In the genomic region with DNA sequence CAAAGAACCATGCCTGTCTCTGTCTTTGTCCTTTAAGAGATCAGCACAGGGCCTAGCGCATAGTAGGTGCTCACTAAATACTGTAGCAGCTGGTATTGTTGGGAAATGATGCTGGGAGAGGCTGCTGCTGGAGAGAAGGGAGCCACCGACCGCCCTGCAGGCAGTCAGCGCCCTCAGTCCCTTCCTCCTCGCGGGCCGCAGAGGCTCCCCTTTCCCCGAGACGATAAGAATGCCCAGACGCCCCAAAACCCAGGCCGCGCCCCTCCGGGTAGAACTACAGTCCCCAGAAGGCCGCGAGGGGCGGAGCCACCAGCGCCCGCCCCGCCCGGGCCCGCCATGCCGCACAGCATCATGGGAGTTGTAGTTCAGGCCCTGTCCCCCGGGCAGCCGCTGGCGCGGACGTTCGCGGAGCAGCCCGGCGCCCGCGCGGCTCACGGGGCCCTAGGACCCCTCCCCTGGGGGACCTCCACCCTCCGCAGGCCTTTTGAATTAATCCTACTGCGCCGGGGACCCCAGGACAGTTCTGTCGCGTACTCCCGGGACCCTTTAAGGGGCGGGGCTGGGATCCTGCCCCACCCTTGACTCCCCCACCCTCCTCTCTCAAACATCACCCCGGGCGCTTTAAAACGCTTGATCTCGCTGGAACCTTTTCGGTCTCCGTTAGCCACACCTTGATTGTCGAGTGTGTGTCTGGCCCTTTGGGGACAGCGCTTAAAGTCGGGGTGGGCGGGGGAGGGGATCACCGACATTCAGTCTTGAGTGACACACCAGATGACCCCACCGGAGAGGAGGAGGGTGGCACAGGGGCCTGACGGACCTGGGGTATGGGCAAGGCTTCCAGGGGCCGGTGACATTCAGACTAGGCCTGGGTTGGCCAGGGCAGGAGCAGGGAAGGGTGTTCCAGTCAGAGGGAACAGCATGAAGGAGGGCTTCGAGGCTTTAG, we compare ENCODE assay signal across 1 cellular context.
TF ChIP-seq lines count a peak whose summit lies in the region.

No MANE protein-coding gene starts in this region.

TF ChIP-seq in HepG2, 621 proteins besides CTCF, POLR2A, EP300 and RAD21 (continued from another document):
- TF ChIP-seq, protein P1, sequence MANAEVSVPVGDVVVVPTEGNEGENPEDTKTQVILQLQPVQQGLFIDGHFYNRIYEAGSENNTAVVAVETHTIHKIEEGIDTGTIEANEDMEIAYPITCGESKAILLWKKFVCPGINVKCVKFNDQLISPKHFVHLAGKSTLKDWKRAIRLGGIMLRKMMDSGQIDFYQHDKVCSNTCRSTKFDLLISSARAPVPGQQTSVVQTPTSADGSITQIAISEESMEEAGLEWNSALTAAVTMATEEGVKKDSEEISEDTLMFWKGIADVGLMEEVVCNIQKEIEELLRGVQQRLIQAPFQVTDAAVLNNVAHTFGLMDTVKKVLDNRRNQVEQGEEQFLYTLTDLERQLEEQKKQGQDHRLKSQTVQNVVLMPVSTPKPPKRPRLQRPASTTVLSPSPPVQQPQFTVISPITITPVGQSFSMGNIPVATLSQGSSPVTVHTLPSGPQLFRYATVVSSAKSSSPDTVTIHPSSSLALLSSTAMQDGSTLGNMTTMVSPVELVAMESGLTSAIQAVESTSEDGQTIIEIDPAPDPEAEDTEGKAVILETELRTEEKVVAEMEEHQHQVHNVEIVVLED (CRISPR knock-in tag; IDR thresholded peaks at IDR 0.05; ENCODE audit: borderline replicate concordance), result peak; percentile 70; the same call in 1 of the 2 replicates
- no peak for TF ChIP-seq GATA4 (IDR thresholded peaks at IDR 0.05; ENCODE audit: borderline replicate concordance, low read depth)
- TF ChIP-seq, protein P2, sequence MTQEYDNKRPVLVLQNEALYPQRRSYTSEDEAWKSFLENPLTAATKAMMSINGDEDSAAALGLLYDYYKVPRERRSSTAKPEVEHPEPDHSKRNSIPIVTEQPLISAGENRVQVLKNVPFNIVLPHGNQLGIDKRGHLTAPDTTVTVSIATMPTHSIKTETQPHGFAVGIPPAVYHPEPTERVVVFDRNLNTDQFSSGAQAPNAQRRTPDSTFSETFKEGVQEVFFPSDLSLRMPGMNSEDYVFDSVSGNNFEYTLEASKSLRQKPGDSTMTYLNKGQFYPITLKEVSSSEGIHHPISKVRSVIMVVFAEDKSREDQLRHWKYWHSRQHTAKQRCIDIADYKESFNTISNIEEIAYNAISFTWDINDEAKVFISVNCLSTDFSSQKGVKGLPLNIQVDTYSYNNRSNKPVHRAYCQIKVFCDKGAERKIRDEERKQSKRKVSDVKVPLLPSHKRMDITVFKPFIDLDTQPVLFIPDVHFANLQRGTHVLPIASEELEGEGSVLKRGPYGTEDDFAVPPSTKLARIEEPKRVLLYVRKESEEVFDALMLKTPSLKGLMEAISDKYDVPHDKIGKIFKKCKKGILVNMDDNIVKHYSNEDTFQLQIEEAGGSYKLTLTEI (CRISPR knock-in tag; conservative IDR thresholded peaks at IDR 0.05), result no peak
- TF ChIP-seq SCMH1 (CRISPR knock-in tag; IDR thresholded peaks at IDR 0.05; ENCODE audit: borderline replicate concordance), result no peak
- no peak for TF ChIP-seq KDM4B (CRISPR knock-in tag; IDR thresholded peaks at IDR 0.05)
- TF ChIP-seq SYNCRIP (IDR thresholded peaks at IDR 0.05; ENCODE audit: insufficient read depth, low read depth, low read length), result no peak
- no peak for TF ChIP-seq CCAR2 (optimal IDR thresholded peaks at IDR 0.05; ENCODE audit: low read depth, low read length)
- no peak for TF ChIP-seq NR1H2 (CRISPR knock-in tag; IDR thresholded peaks at IDR 0.05; ENCODE audit: borderline replicate concordance, low read depth)
- TF ChIP-seq, protein P3, sequence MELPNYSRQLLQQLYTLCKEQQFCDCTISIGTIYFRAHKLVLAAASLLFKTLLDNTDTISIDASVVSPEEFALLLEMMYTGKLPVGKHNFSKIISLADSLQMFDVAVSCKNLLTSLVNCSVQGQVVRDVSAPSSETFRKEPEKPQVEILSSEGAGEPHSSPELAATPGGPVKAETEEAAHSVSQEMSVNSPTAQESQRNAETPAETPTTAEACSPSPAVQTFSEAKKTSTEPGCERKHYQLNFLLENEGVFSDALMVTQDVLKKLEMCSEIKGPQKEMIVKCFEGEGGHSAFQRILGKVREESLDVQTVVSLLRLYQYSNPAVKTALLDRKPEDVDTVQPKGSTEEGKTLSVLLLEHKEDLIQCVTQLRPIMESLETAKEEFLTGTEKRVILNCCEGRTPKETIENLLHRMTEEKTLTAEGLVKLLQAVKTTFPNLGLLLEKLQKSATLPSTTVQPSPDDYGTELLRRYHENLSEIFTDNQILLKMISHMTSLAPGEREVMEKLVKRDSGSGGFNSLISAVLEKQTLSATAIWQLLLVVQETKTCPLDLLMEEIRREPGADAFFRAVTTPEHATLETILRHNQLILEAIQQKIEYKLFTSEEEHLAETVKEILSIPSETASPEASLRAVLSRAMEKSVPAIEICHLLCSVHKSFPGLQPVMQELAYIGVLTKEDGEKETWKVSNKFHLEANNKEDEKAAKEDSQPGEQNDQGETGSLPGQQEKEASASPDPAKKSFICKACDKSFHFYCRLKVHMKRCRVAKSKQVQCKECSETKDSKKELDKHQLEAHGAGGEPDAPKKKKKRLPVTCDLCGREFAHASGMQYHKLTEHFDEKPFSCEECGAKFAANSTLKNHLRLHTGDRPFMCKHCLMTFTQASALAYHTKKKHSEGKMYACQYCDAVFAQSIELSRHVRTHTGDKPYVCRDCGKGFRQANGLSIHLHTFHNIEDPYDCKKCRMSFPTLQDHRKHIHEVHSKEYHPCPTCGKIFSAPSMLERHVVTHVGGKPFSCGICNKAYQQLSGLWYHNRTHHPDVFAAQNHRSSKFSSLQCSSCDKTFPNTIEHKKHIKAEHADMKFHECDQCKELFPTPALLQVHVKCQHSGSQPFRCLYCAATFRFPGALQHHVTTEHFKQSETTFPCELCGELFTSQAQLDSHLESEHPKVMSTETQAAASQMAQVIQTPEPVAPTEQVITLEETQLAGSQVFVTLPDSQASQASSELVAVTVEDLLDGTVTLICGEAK (IDR thresholded peaks at IDR 0.05), result no peak
- TF ChIP-seq, protein P3 (CRISPR knock-in tag; IDR thresholded peaks at IDR 0.05), result no peak
- TF ChIP-seq, protein P4, sequence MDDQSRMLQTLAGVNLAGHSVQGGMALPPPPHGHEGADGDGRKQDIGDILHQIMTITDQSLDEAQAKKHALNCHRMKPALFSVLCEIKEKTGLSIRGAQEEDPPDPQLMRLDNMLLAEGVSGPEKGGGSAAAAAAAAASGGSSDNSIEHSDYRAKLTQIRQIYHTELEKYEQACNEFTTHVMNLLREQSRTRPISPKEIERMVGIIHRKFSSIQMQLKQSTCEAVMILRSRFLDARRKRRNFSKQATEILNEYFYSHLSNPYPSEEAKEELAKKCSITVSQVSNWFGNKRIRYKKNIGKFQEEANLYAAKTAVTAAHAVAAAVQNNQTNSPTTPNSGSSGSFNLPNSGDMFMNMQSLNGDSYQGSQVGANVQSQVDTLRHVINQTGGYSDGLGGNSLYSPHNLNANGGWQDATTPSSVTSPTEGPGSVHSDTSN (CRISPR knock-in tag; IDR thresholded peaks at IDR 0.05; ENCODE audit: borderline replicate concordance), result no peak
